12 cellular contexts compared by ENCODE assay signal in the genomic region with DNA sequence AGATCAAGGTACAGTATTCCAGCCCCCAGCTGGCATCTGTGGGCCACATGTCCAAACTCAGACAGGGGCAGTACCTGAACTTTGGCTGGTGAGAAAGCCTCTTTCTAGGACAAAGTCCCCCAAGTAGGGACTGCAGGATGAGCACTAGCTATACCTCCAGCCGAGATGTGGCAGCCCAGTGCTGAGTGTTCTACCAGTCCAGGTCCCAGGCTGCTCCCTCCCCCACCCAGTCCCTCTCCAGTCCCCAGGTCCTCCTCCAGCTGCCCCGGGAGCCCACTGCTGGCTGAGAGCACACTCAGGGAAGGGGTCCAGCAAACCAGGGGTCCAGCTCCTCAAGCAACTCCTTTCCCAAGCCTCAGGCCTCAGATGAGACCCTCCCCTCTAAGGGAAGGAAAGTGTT. TPM values are rescaled to one million over a fixed set of nuclear protein-coding genes. Genes with fewer than 3 reads are reported as not detected.
A peak's percentile ranks its signal among the peaks of the same experiment; 100 is the strongest.
DNase-seq lines count a peak whose midpoint lies in the region; ATAC-seq, FAIRE-seq and TF ChIP-seq lines count a peak whose summit lies in the region.
"Had no signal": no experiment of that assay in that cellular context is flagged by ENCODE, and none has a peak within 500 bp of the region (broad histone marks: within the 10 kb centered on the region; RNA-seq: fewer than 3 reads in every experiment).

No MANE protein-coding gene starts in this region.

- intact Hi-C loops in activated CD4-positive, alpha-beta T cell treated with anti-CD3 and anti-CD28 coated beads for 36 hours (cut with DNase I, micrococcal nuclease), result loop anchor here in 1 of 2 experiments (2.0 kb wide), 1 partner anchor 23 kb away; no protein-coding TSS in a partner anchor

- H3K4me2 ChIP-seq in OCI-LY3 (ENCODE audit: low read length), result peak overlapping the region; percentile 80

- H3K4me3 ChIP-seq in OCI-LY3 (ENCODE audit: low read length), result no peak overlapping the region
- H3K4me3 ChIP-seq in endodermal cell (ENCODE audit: low read length), result peak overlapping the region; percentile 85

- H3K36me3 ChIP-seq in OCI-LY3 (replicated peaks; ENCODE audit: low read depth, low read length), result peaks cover 18% of the 10 kb centered on the region
- H3K36me3 ChIP-seq in endodermal cell (ENCODE audit: control insufficient read depth, insufficient read depth, low read length), result peaks cover 34% of the 10 kb centered on the region

- peaks cover 9% of the 10 kb centered on the region; the same call in 1 of the 2 replicates for H4K20me1 ChIP-seq in OCI-LY3 (ENCODE audit: insufficient read depth, low read length)

- 85 to 100% methylated on average over 1 to 2 of the region's 2 CpGs for WGBS in endodermal cell (ENCODE audit: insufficient coverage in 1 of 2, insufficient read length in 1 of 2), 2 experiments

- H3K27ac ChIP-seq in OCI-LY3 (ENCODE audit: low read length) (no peak overlapping the region), endodermal cell (ENCODE audit: low read depth, low read length) (no peak overlapping the region)

- H3K36me3 Mint-ChIP-seq in activated CD4-positive, alpha-beta T cell treated with anti-CD3 and anti-CD28 coated beads for 36 hours (ENCODE audit: low read depth), result peaks cover 12% of the 10 kb centered on the region
- H3K36me3 Mint-ChIP-seq in endodermal cell (ENCODE audit: low read depth) (peaks cover 39% of the 10 kb centered on the region), progenitor cell of endocrine pancreas (ENCODE audit: insufficient read depth) (peaks cover 10% of the 10 kb centered on the region)

- H3K9ac ChIP-seq in OCI-LY3 (ENCODE audit: low read length) (no peak overlapping the region), endodermal cell (ENCODE audit: extremely low read depth, low read length, poor library complexity, severe bottlenecking) (no peak overlapping the region)

- H2AFZ ChIP-seq in OCI-LY3 (ENCODE audit: low read depth, low read length), result no peak overlapping the region

- CTCF ChIA-PET in activated CD4-positive, alpha-beta T cell treated with anti-CD3 and anti-CD28 coated beads for 36 hours (lab: Charles Lee), result interaction anchor here (0.6 to 3.0 kb wide), 7 partner anchors 20 to 233 kb away, joined by 3 to 20 read pairs (median 10); a partner anchor contains a TSS

- H3K9me3 Mint-ChIP-seq in activated CD4-positive, alpha-beta T cell treated with anti-CD3 and anti-CD28 coated beads for 36 hours (ENCODE audit: low read depth), result no peaks in the 10 kb centered on the region
- H3K9me3 Mint-ChIP-seq in endodermal cell (no peaks in the 10 kb centered on the region), progenitor cell of endocrine pancreas (ENCODE audit: low read depth) (no peaks in the 10 kb centered on the region)

- ATAC-seq in activated CD4-positive, alpha-beta T cell treated with anti-CD3 and anti-CD28 coated beads for 36 hours, result no peak
- ATAC-seq in HG02642 (IDR thresholded peaks at IDR 0.05; ENCODE audit: poor library complexity, unreplicated experiment), result no peak

- no peak for TF ChIP-seq POLR2A in H54 (IDR thresholded peaks at IDR 0.05; ENCODE audit: low read depth, low read length)

- H3K27ac Mint-ChIP-seq in activated CD4-positive, alpha-beta T cell treated with anti-CD3 and anti-CD28 coated beads for 36 hours, result no peak overlapping the region
- H3K27ac Mint-ChIP-seq in endodermal cell, result no peak overlapping the region
- no peak overlapping the region for H3K27ac Mint-ChIP-seq in progenitor cell of endocrine pancreas

- H3K4me1 Mint-ChIP-seq in activated CD4-positive, alpha-beta T cell treated with anti-CD3 and anti-CD28 coated beads for 36 hours, result peaks cover 13% of the 10 kb centered on the region
- H3K4me1 Mint-ChIP-seq in endodermal cell (peaks cover 21% of the 10 kb centered on the region), progenitor cell of endocrine pancreas (ENCODE audit: low read depth) (peaks cover 15% of the 10 kb centered on the region)

- 0 out of 2 replicates have a peak, but pooled peaks cover 4% of the 10 kb centered on the region for H3K79me2 ChIP-seq in OCI-LY3 (ENCODE audit: low read length)

- no peaks in the 10 kb centered on the region for H3K9me3 ChIP-seq in OCI-LY3 (ENCODE audit: insufficient read depth, low read length)
- no peaks in the 10 kb centered on the region for H3K9me3 ChIP-seq in endodermal cell (ENCODE audit: control insufficient read depth, low read length)

- H3K27me3 ChIP-seq in OCI-LY3 (ENCODE audit: low read depth, low read length) (no peaks in the 10 kb centered on the region), endodermal cell (ENCODE audit: control insufficient read depth, insufficient read depth, low read length, poor library complexity, severe bottlenecking) (no peaks in the 10 kb centered on the region)

- H3K4me3 Mint-ChIP-seq in activated CD4-positive, alpha-beta T cell treated with anti-CD3 and anti-CD28 coated beads for 36 hours, result peak overlapping the region; percentile 84
- peak overlapping the region; percentile 70 for H3K4me3 Mint-ChIP-seq in endodermal cell
- H3K4me3 Mint-ChIP-seq in progenitor cell of endocrine pancreas (ENCODE audit: low read depth), result peak overlapping the region; percentile 74

- DNase-seq in activated CD4-positive, alpha-beta T cell treated with anti-CD3 and anti-CD28 coated beads for 36 hours, result no peak
- DNase-seq in activated CD4-positive, alpha-beta T cell treated with anti-CD3 and anti-CD28 coated beads, Interleukin-2, amount 50 U/mL, for 48 hours, result no peak
- no peak for DNase-seq in endodermal cell
- no peak for DNase-seq in progenitor cell of endocrine pancreas (ENCODE audit: low spot score, unreplicated experiment)
- DNase-seq in H54 (ENCODE audit: insufficient read length, low spot score), result no peak
- DNase-seq in NCI-H2171 (lab: John Stamatoyannopoulos, UW), result no peak
- DNase-seq: activated gamma-delta T cell; effector CD8-positive, alpha-beta T cell; substantia nigra had no signal

- no peaks in the 10 kb centered on the region for H3K27me3 Mint-ChIP-seq in activated CD4-positive, alpha-beta T cell treated with anti-CD3 and anti-CD28 coated beads for 36 hours
- no peaks in the 10 kb centered on the region for H3K27me3 Mint-ChIP-seq in endodermal cell (ENCODE audit: insufficient read depth)
- H3K27me3 Mint-ChIP-seq in progenitor cell of endocrine pancreas, result peaks cover 9% of the 10 kb centered on the region

- H3K4me1 ChIP-seq in OCI-LY3 (ENCODE audit: low read length), result peaks cover 14% of the 10 kb centered on the region
- H3K4me1 ChIP-seq in endodermal cell (ENCODE audit: control insufficient read depth, insufficient read depth, low read length), result peaks cover 11% of the 10 kb centered on the region

- POLR2A ChIA-PET in activated CD4-positive, alpha-beta T cell treated with anti-CD3 and anti-CD28 coated beads for 36 hours (lab: Charles Lee), result interaction anchor here (0.7 kb wide), 1 partner anchor 460 kb away, joined by 3 read pairs; a partner anchor contains a TSS

- TF ChIP-seq CTCF in OCI-LY3 (IDR thresholded peaks at IDR 0.05; ENCODE audit: low read depth, low read length), result no peak
- no peak for TF ChIP-seq CTCF in endodermal cell (conservative IDR thresholded peaks at IDR 0.05)
- TF ChIP-seq CTCF in progenitor cell of endocrine pancreas (IDR thresholded peaks at IDR 0.05; ENCODE audit: unreplicated experiment), result no peak

- no peak for FAIRE-seq in H54 (lab: Jason Lieb, UNC)
- FAIRE-seq: A204.1 had no signal

RNA-seq across cellular contexts. Expression of a gene that starts 1.5 kb away (rescaled TPM):
- 10 to 100 TPM; 35.0 to 38.5 TPM for total RNA-seq in activated CD4-positive, alpha-beta T cell treated with anti-CD3 and anti-CD28 coated beads for 36 hours
- total RNA-seq in endodermal cell (10 to 100 TPM; 65.1 to 75.6 TPM), progenitor cell of endocrine pancreas (31.0 and 35.9 TPM in 2 replicates)
- polyA plus RNA-seq in endodermal cell (2013, experiment 1 of 2), result 45.7 TPM
- 41.3 TPM for polyA plus RNA-seq in endodermal cell (2013, experiment 2 of 2)

RNA-seq across cellular contexts. Expression of a gene that starts 12.2 kb away (rescaled TPM):
- total RNA-seq in activated CD4-positive, alpha-beta T cell treated with anti-CD3 and anti-CD28 coated beads for 36 hours, result under 1 TPM in 1 of 2 experiments, not detected in 1; 0.30 TPM
- total RNA-seq in endodermal cell (under 1 TPM in 1 of 2 donors, not detected in 1; 0.57 TPM), progenitor cell of endocrine pancreas (0.49 TPM in 1 of 2 replicates, not detected in the other)
- polyA plus RNA-seq in endodermal cell (2013, experiment 1 of 2), result 0.39 TPM
- not detected for polyA plus RNA-seq in endodermal cell (2013, experiment 2 of 2)

RNA-seq across cellular contexts. Expression of a gene that starts 24.3 kb away (rescaled TPM):
- total RNA-seq in activated CD4-positive, alpha-beta T cell treated with anti-CD3 and anti-CD28 coated beads for 36 hours, result 100 to 1,000 TPM; 205 to 231 TPM
- total RNA-seq in endodermal cell, result 100 to 1,000 TPM; 231 to 289 TPM
- 272 TPM for polyA plus RNA-seq in endodermal cell (2013, experiment 1 of 2)
- polyA plus RNA-seq in endodermal cell (2013, experiment 2 of 2), result 265 TPM
- total RNA-seq in progenitor cell of endocrine pancreas, result 209 and 219 TPM in 2 replicates

RNA-seq across cellular contexts. Expression of a gene that starts 28.9 kb away (rescaled TPM):
- 1 to 10 TPM; 7.9 to 8.1 TPM for total RNA-seq in activated CD4-positive, alpha-beta T cell treated with anti-CD3 and anti-CD28 coated beads for 36 hours
- total RNA-seq in endodermal cell, result 10 to 100 TPM; 20.7 to 30.1 TPM
- 24.4 TPM for polyA plus RNA-seq in endodermal cell (2013, experiment 1 of 2)
- polyA plus RNA-seq in endodermal cell (2013, experiment 2 of 2), result 22.9 TPM
- total RNA-seq in progenitor cell of endocrine pancreas, result 14.9 and 15.2 TPM in 2 replicates

RNA-seq across cellular contexts. Expression of a gene that starts 38.6 kb away (rescaled TPM):
- total RNA-seq in activated CD4-positive, alpha-beta T cell treated with anti-CD3 and anti-CD28 coated beads for 36 hours, result under 1 TPM; 0.65 to 0.85 TPM
- 10 to 100 TPM; 15.7 to 16.6 TPM for total RNA-seq in endodermal cell
- polyA plus RNA-seq in endodermal cell (2013, experiment 1 of 2), result 18.7 TPM
- polyA plus RNA-seq in endodermal cell (2013, experiment 2 of 2), result 24.0 TPM
- 31.5 and 38.4 TPM in 2 replicates for total RNA-seq in progenitor cell of endocrine pancreas
